1 cellular context compared by ENCODE assay signal in genomic region chr2:170266358-170266757, GRCh38.
TF ChIP-seq lines count a peak whose summit lies in the region.

No MANE protein-coding gene starts in this region.

TF ChIP-seq in K562, 482 proteins besides CTCF, POLR2A, EP300 and RAD21 (continued from another document):
- TF ChIP-seq THAP12 (CRISPR knock-in tag; IDR thresholded peaks at IDR 0.05), result no peak
- TF ChIP-seq ZNF316 (IDR thresholded peaks at IDR 0.05), result peak; percentile 90
- no peak for TF ChIP-seq ZNF644 (tag; IDR thresholded peaks at IDR 0.05; ENCODE audit: low read depth)
- TF ChIP-seq MEIS2 (IDR thresholded peaks at IDR 0.05; ENCODE audit: partially characterized antibody), result no peak
- no peak for TF ChIP-seq NFRKB (IDR thresholded peaks at IDR 0.05; ENCODE audit: low read depth)
- peak; percentile 37 for TF ChIP-seq MAFG (tag; conservative IDR thresholded peaks at IDR 0.05)
